14 cellular contexts compared by ENCODE assay signal in genomic region chr2:206561962-206562361, GRCh38.
DNase-seq lines count a peak whose midpoint lies in the region; ATAC-seq and TF ChIP-seq lines count a peak whose summit lies in the region.
"Had no signal": no experiment of that assay in that cellular context is flagged by ENCODE, and none has a peak within 500 bp of the region (broad histone marks: within the 10 kb centered on the region; RNA-seq: fewer than 3 reads in every experiment).

No MANE protein-coding gene starts in this region.

- DNase-seq in GM13976 (ENCODE audit: low spot score) (peak; percentile 15), fibroblast of peridontal ligament (ENCODE audit: extremely low read depth) (peak; percentile 8), lower leg skin (ENCODE audit: low spot score in 2 of 2) (no peak), NOMO-1 treated with dmso at 0.1 percent for 144 hours (lab: John Stamatoyannopoulos, UW; ENCODE audit: unreplicated experiment) (no peak)
- DNase-seq: HFFc6, NCI-H1694 treated with DMSO at 0.1 percent for 48 hours, NCI-H446 treated with DMSO at 0.1 percent for 48 hours, NCI-H748 treated with DMSO at 0.1 percent for 48 hours had no signal

- intact Hi-C loops in lower leg skin (cut with DNase I; ENCODE audit: low total_unique reads): no loop called here

- 90 to 94% methylated on average over 1 of the region's 1 CpG for WGBS in lower leg skin, 2 donors

- TF ChIP-seq CTCF in GM13976 (IDR thresholded peaks at IDR 0.05; ENCODE audit: borderline replicate concordance, control extremely low read depth, extremely low read depth, insufficient read depth, missing control alignments) (no peak), lower leg skin (IDR thresholded peaks at IDR 0.05) (no peak)

- ATAC-seq in GM21390 (IDR thresholded peaks at IDR 0.05; ENCODE audit: unreplicated experiment) (peak; percentile 73), HG03521 (IDR thresholded peaks at IDR 0.05; ENCODE audit: unreplicated experiment) (peak; percentile 56), SK-N-SH treated with all-trans-retinoic acid at 6 μM for 48 hours (no peak), HG02642 (IDR thresholded peaks at IDR 0.05; ENCODE audit: poor library complexity, unreplicated experiment) (no peak)
- ATAC-seq: A549, K562 had no signal

- in situ Hi-C loops in GM13976 (cut with MboI; ENCODE audit: low sequenced_read_pairs, unreplicated experiment): no loop called here

- H3K4me3 ChIP-seq in lower leg skin (ENCODE audit: low read depth, poor library complexity, severe bottlenecking): no peak overlapping the region
- H3K4me3 ChIP-seq: A549, K562 had no signal

- TF ChIP-seq POLR2A in lower leg skin (IDR thresholded peaks at IDR 0.05): no peak

TF ChIP-seq in SK-N-SH treated with all-trans-retinoic acid at 6 μM for 48 hours, 23 proteins besides CTCF, POLR2A, EP300 and RAD21:
- TF ChIP-seq ZFP30 (CRISPR knock-in tag; IDR thresholded peaks at IDR 0.05) (no peak), ZNF70 (CRISPR knock-in tag; IDR thresholded peaks at IDR 0.05) (no peak), ESRRG (CRISPR knock-in tag; IDR thresholded peaks at IDR 0.05) (no peak), CREB5 (CRISPR knock-in tag; IDR thresholded peaks at IDR 0.05; ENCODE audit: low read depth) (no peak), POU6F1 (CRISPR knock-in tag; IDR thresholded peaks at IDR 0.05; ENCODE audit: borderline replicate concordance, low read depth) (no peak), OSR1 (CRISPR knock-in tag; IDR thresholded peaks at IDR 0.05) (no peak), CSDC2 (CRISPR knock-in tag; IDR thresholded peaks at IDR 0.05) (no peak), ZNF565 (CRISPR knock-in tag; conservative IDR thresholded peaks at IDR 0.05; ENCODE audit: low read depth) (no peak), TCF4 (CRISPR knock-in tag; IDR thresholded peaks at IDR 0.05; ENCODE audit: borderline replicate concordance) (no peak), ZFP3 (CRISPR knock-in tag; IDR thresholded peaks at IDR 0.05) (no peak), ISL1 (CRISPR knock-in tag; IDR thresholded peaks at IDR 0.05) (no peak), TOX (CRISPR knock-in tag; IDR thresholded peaks at IDR 0.05; ENCODE audit: borderline replicate concordance) (no peak), CSRNP3 (CRISPR knock-in tag; IDR thresholded peaks at IDR 0.05) (no peak), PPARA (CRISPR knock-in tag; IDR thresholded peaks at IDR 0.05; ENCODE audit: borderline replicate concordance) (no peak), RARB (CRISPR knock-in tag; IDR thresholded peaks at IDR 0.05) (no peak)

Comparison
In these comparisons a context has a peak if more than half of its experiments do, and no peak if none do; other contexts are left out.
1. DNase-seq: peak in GM13976 (single experiment) and fibroblast of peridontal ligament (single experiment); none in lower leg skin (0 of 2) and NOMO-1 treated with dmso at 0.1 percent for 144 hours (single experiment).
2. ATAC-seq: peak in GM21390 (single experiment) and HG03521 (single experiment); none in SK-N-SH treated with all-trans-retinoic acid at 6 μM for 48 hours (single experiment) and HG02642 (single experiment).